ENCODE assay signal across 21 cellular contexts in genomic region chr4:17537060-17537459, GRCh38. TPM values are rescaled to one million over a fixed set of nuclear protein-coding genes. Genes with fewer than 3 reads are reported as not detected.
"Had no signal": no experiment of that assay in that cellular context is flagged by ENCODE, and none has a peak within 500 bp of the region (broad histone marks: within the 10 kb centered on the region; RNA-seq: fewer than 3 reads in every experiment).

No MANE protein-coding gene starts in this region.

RNA-seq across cellular contexts. Expression of gene CLRN2, which starts 22.1 kb away (rescaled TPM):
- total RNA-seq: activated naive CD4-positive, alpha-beta T cell treated with anti-CD3 and anti-CD28 coated beads for 36 hours; activated naive CD4-positive, alpha-beta T cell treated with anti-CD3 and anti-CD28 coated beads, Interleukin-2, amount 50 U/mL, for 72 hours; activated naive CD8-positive, alpha-beta T cell treated with anti-CD3 and anti-CD28 coated beads for 36 hours; activated naive CD8-positive, alpha-beta T cell treated with anti-CD3 and anti-CD28 coated beads, Interleukin-2, amount 10 ng/mL, durations not matched to agents 7 days and 5 days; activated T-cell treated with anti-CD3 and anti-CD28 coated beads, Interleukin-2, amount 50 U/mL, for 4 hours; activated T-cell treated with anti-CD3 and anti-CD28 coated beads, Interleukin-2, amount 50 U/mL, for 72 hours; activated T-helper 1 cell treated with anti-CD3 and anti-CD28 coated beads, Interleukin-12 subunit alpha, Interleukin-12 subunit beta, Interleukin-2, Interleukin-4 antibody, amounts not matched to agents 30 ng/mL and 10 ng/mL and 1 ng/mL, durations not matched to agents 14 hours and 24 hours and 36 hours; activated T-helper 17 cell treated with anti-CD3 and anti-CD28 coated beads, Interleukin-2, amount 50 U/mL, for 72 hours; activated T-helper 2 cell treated with anti-CD3 and anti-CD28 coated beads, Interferon-gamma antibody, Interleukin-2, Interleukin-4, amounts not matched to agents 10 μg/mL and 5 μg/mL and 100 μg/mL, durations not matched to agents 14 hours and 24 hours and 36 hours; adrenal gland; aorta; ascending aorta; astrocyte; body of pancreas; breast epithelium; bronchial epithelial cell; cardiac muscle cell; cardiac septum; cerebellum; chondrocyte had no signal
- polyA plus RNA-seq: adipose tissue, adrenal gland, aorta, cardiac muscle cell had no signal
